Comparison of ENCODE assay signal across 12 cellular contexts in the genomic region with DNA sequence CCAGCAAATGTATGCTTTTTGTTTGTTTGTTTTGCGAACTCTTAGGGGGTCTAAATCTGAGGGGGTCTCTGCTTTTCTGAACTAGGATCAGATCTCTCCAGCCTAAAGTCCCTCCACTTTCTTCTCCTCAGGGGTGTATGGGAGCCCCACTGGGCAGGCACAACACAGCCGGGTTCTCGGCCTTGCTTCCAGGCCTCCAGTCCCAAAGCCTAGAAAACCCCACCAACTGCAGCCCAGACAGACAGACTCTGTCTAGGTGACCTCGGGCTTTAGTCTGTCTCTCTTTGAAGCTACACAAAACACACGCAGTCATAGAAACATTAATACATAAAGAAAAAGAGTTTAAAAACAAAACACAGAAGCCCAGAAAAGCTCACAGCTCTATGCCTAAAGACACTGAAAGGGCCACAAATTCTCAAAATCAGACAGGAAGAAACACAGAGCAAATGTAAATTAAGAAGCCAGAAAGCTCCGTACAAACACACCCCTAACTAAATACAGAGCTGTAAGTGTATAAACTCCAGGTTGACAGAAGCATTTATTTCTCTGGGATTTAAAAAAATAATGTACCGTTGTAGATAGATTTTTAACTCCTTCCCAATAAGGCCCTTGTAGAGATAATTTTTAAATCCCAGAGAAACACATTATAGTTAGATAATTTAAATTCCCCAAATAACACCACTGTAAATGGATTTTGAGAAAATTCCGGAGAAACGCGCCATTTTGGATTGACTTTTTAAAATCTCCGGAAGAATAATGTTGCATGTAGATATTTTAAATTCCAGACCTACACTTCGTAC. TPM values are rescaled to one million over a fixed set of nuclear protein-coding genes. Genes with fewer than 3 reads are reported as not detected.
DNase-seq lines count a peak whose midpoint lies in the region; ATAC-seq and TF ChIP-seq lines count a peak whose summit lies in the region.
"Had no signal": no experiment of that assay in that cellular context is flagged by ENCODE, and none has a peak within 500 bp of the region (broad histone marks: within the 10 kb centered on the region; RNA-seq: fewer than 3 reads in every experiment).

No MANE protein-coding gene starts in this region.

- no peak for TF ChIP-seq CTCF in fibroblast of the aortic adventitia (IDR thresholded peaks at IDR 0.05; ENCODE audit: insufficient read depth, low read length)

- peaks cover 5% of the 10 kb centered on the region for H3K4me1 ChIP-seq in SJCRH30

- peaks cover 9% of the 10 kb centered on the region for H3K36me3 Mint-ChIP-seq in activated CD4-positive, alpha-beta T cell treated with anti-CD3 and anti-CD28 coated beads, Interleukin-2, amount 10 ng/mL, durations not matched to agents 24 days and 14 days (ENCODE audit: low read depth)
- H3K36me3 Mint-ChIP-seq in stimulated activated effector memory CD8-positive, alpha-beta T cell treated with anti-CD3 and anti-CD28 coated beads, Interleukin-12 subunit alpha, Interleukin-12 subunit beta, amount 100 ng/mL, for 72 hours = peaks cover 6% of the 10 kb centered on the region

- H3K9me3 Mint-ChIP-seq in activated CD4-positive, alpha-beta T cell treated with anti-CD3 and anti-CD28 coated beads, Interleukin-2, amount 10 ng/mL, durations not matched to agents 24 days and 14 days = peaks cover 7% of the 10 kb centered on the region
- peaks cover 4% of the 10 kb centered on the region for H3K9me3 Mint-ChIP-seq in stimulated activated effector memory CD8-positive, alpha-beta T cell treated with anti-CD3 and anti-CD28 coated beads, Interleukin-12 subunit alpha, Interleukin-12 subunit beta, amount 100 ng/mL, for 72 hours

- peaks cover 74% of the 10 kb centered on the region for H3K27me3 Mint-ChIP-seq in activated CD4-positive, alpha-beta T cell treated with anti-CD3 and anti-CD28 coated beads, Interleukin-2, amount 10 ng/mL, durations not matched to agents 24 days and 14 days

- no peak for TF ChIP-seq POLR2A in GM18505 (IDR thresholded peaks at IDR 0.05; ENCODE audit: borderline replicate concordance, extremely low read depth, insufficient read depth, insufficient read length)

- no peak for DNase-seq in activated CD4-positive, alpha-beta T cell treated with anti-CD3 and anti-CD28 coated beads, Interleukin-2, amount 10 ng/mL, durations not matched to agents 24 days and 14 days
- DNase-seq in activated CD4-positive, alpha-beta T cell treated with anti-CD3 and anti-CD28 coated beads, Interleukin-2, amount 50 U/mL, for 1 hour = no peak
- DNase-seq in SJCRH30 = peak in 1 of 2 experiments; percentile 42
- peak; percentile 25 for DNase-seq in fibroblast of the aortic adventitia (ENCODE audit: low read depth)
- DNase-seq in stimulated activated effector memory CD8-positive, alpha-beta T cell treated with anti-CD3 and anti-CD28 coated beads, Interleukin-12 subunit alpha, Interleukin-12 subunit beta, amount 100 ng/mL, for 72 hours (ENCODE audit: low spot score in 2 of 2) = no peak
- DNase-seq: RPMI8226 had no signal

- no peak overlapping the region for H3K27ac Mint-ChIP-seq in activated CD4-positive, alpha-beta T cell treated with anti-CD3 and anti-CD28 coated beads, Interleukin-2, amount 10 ng/mL, durations not matched to agents 24 days and 14 days
- H3K27ac Mint-ChIP-seq in stimulated activated effector memory CD8-positive, alpha-beta T cell treated with anti-CD3 and anti-CD28 coated beads, Interleukin-12 subunit alpha, Interleukin-12 subunit beta, amount 100 ng/mL, for 72 hours = no peak overlapping the region

- H3K4me1 Mint-ChIP-seq in activated CD4-positive, alpha-beta T cell treated with anti-CD3 and anti-CD28 coated beads, Interleukin-2, amount 10 ng/mL, durations not matched to agents 24 days and 14 days = peaks cover 29% of the 10 kb centered on the region
- peaks cover 36% of the 10 kb centered on the region for H3K4me1 Mint-ChIP-seq in stimulated activated effector memory CD8-positive, alpha-beta T cell treated with anti-CD3 and anti-CD28 coated beads, Interleukin-12 subunit alpha, Interleukin-12 subunit beta, amount 100 ng/mL, for 72 hours

- no peak for ATAC-seq in stimulated activated effector memory CD8-positive, alpha-beta T cell treated with anti-CD3 and anti-CD28 coated beads, Interleukin-12 subunit alpha, Interleukin-12 subunit beta, amount 100 ng/mL, for 72 hours
- ATAC-seq in HG03095 (IDR thresholded peaks at IDR 0.05; ENCODE audit: unreplicated experiment) = no peak
- ATAC-seq in GM18505 (IDR thresholded peaks at IDR 0.05; ENCODE audit: unreplicated experiment) = no peak
- no peak for ATAC-seq in GM21717 (IDR thresholded peaks at IDR 0.05; ENCODE audit: unreplicated experiment)

- H3K27ac ChIP-seq in SJCRH30 = peak overlapping the region; percentile 80
- H3K27ac ChIP-seq: adrenal gland, BLaER1 had no signal

- H3K4me3 Mint-ChIP-seq in activated CD4-positive, alpha-beta T cell treated with anti-CD3 and anti-CD28 coated beads, Interleukin-2, amount 10 ng/mL, durations not matched to agents 24 days and 14 days = peak overlapping the region; percentile 27
- peak overlapping the region; percentile 67 for H3K4me3 Mint-ChIP-seq in stimulated activated effector memory CD8-positive, alpha-beta T cell treated with anti-CD3 and anti-CD28 coated beads, Interleukin-12 subunit alpha, Interleukin-12 subunit beta, amount 100 ng/mL, for 72 hours

- intact Hi-C loops in activated CD4-positive, alpha-beta T cell treated with anti-CD3 and anti-CD28 coated beads, Interleukin-2, amount 10 ng/mL, durations not matched to agents 24 days and 14 days (cut with micrococcal nuclease) = loop anchor here (5.0 kb wide), 2 partner anchors 455 to 510 kb away; no protein-coding TSS in a partner anchor

- H3K36me3 ChIP-seq in SJCRH30 = peaks cover 32% of the 10 kb centered on the region
- H3K36me3 ChIP-seq: adrenal gland, BLaER1 had no signal

- H3K9me3 ChIP-seq in SJCRH30 (replicated peaks) = no peaks in the 10 kb centered on the region
- H3K9me3 ChIP-seq: adrenal gland had no signal

- H3K4me3 ChIP-seq in SJCRH30 (peak overlapping the region; percentile 99), fibroblast of the aortic adventitia (ENCODE audit: low read depth, low read length) (no peak overlapping the region)
- H3K4me3 ChIP-seq: BLaER1 had no signal

- H3K27me3 ChIP-seq in SJCRH30 = no peaks in the 10 kb centered on the region

RNA-seq across cellular contexts. Expression of a gene that starts 2.0 kb away (rescaled TPM):
- total RNA-seq in activated CD4-positive, alpha-beta T cell treated with anti-CD3 and anti-CD28 coated beads, Interleukin-2, amount 10 ng/mL, durations not matched to agents 24 days and 14 days = 0.61 and 0.78 TPM in 2 replicates
- total RNA-seq in SJCRH30 (2014; rRNA removed; shearing (Covaris generic)) = 37.8 and 38.5 TPM in 2 replicates
- 1.5 TPM in 1 of 2 replicates, not detected in the other for total RNA-seq in fibroblast of the aortic adventitia (ENCODE audit: low replicate concordance)
- total RNA-seq: kidney epithelial cell had no signal

Comparison
In these comparisons a context has a peak if more than half of its experiments do, and no peak if none do; other contexts are left out.
1. RNA of a gene that starts 2.0 kb away (total RNA-seq): 37.8 to 38.5 TPM in SJCRH30; 1.5 TPM in fibroblast of the aortic adventitia and 0.61 to 0.78 TPM in activated CD4-positive, alpha-beta T cell treated with anti-CD3 and anti-CD28 coated beads, Interleukin-2, amount 10 ng/mL, durations not matched to agents 24 days and 14 days; every median in the first group is over 10 times any median in the second.